ENCODE assay signal across 16 cellular contexts in genomic region chr14:54207991-54208520, GRCh38.
DNase-seq lines count a peak whose midpoint lies in the region; ATAC-seq and TF ChIP-seq lines count a peak whose summit lies in the region.
"Had no signal": no experiment of that assay in that cellular context is flagged by ENCODE, and none has a peak within 500 bp of the region (broad histone marks: within the 10 kb centered on the region; RNA-seq: fewer than 3 reads in every experiment).

No MANE protein-coding gene starts in this region.

- CTCF ChIA-PET in HCT116 (lab: Charles Lee), result interaction anchor here (0.7 kb wide), 1 partner anchor 33 kb away, joined by 3 read pairs; no protein-coding TSS in a partner anchor

- peak overlapping the region; percentile 53; the same call in 1 of the 2 replicates for H3K27ac ChIP-seq in HCT116 (ENCODE audit: low read depth, low read length)
- H3K27ac ChIP-seq: PC-9, SJSA1 had no signal

- in situ Hi-C loops in astrocyte of the spinal cord (cut with HindIII; ENCODE audit: low sequenced_read_pairs), result no loop called here

- H3K9me2 ChIP-seq in HCT116 (ENCODE audit: insufficient read depth), result no peaks in the 10 kb centered on the region

- H3K9me3 ChIP-seq in HCT116 (ENCODE audit: control insufficient read depth in 1 of 2, insufficient read depth in 1 of 2, low read depth in 1 of 2, low read length in 2 of 2), result no peaks in the 10 kb centered on the region
- H3K9me3 ChIP-seq: SJSA1 had no signal

- H3K4me2 ChIP-seq in HCT116 (ENCODE audit: low read length), result no peak overlapping the region
- H3K4me2 ChIP-seq: PC-9 had no signal

- H4K20me1 ChIP-seq in HCT116 (ENCODE audit: insufficient read depth), result no peaks in the 10 kb centered on the region

- H2AFZ ChIP-seq in HCT116 (ENCODE audit: low read depth, low read length, poor library complexity, severe bottlenecking), result no peak overlapping the region
- H2AFZ ChIP-seq: PC-9 had no signal

- ATAC-seq in HCT116 (no peak), GM18909 (IDR thresholded peaks at IDR 0.05; ENCODE audit: poor library complexity, unreplicated experiment) (no peak)
- ATAC-seq: K562 had no signal

- no peak overlapping the region for H3K4me3 ChIP-seq in HCT116 (replicated peaks in 1 of 2; ENCODE audit: low read depth in 1 of 2, low read length in 2 of 2)
- H3K4me3 ChIP-seq in astrocyte of the spinal cord (ENCODE audit: low read depth, low read length), result no peak overlapping the region
- H3K4me3 ChIP-seq: K562, PC-9, SJSA1 had no signal

- H3K27me3 ChIP-seq in HCT116 (ENCODE audit: insufficient read depth, low read length), result no peaks in the 10 kb centered on the region
- H3K27me3 ChIP-seq: SJSA1 had no signal

- no peaks in the 10 kb centered on the region for H3K36me3 Mint-ChIP-seq in osteocyte (ENCODE audit: unreplicated experiment)
- H3K36me3 Mint-ChIP-seq in activated T-cell treated with anti-CD3 and anti-CD28 coated beads, Interleukin-2, amount 50 U/mL, for 24 hours (ENCODE audit: low read depth), result no peaks in the 10 kb centered on the region

- RAD21 ChIA-PET in HCT116 (lab: Charles Lee; ENCODE audit: low non-redundant PET in 1 of 2, low total read pairs in 2 of 2, uncharacterized antibody in 2 of 2, unreplicated experiment in 2 of 2), result no interaction called here

- no peak for TF ChIP-seq RAD21 in HCT116 (IDR thresholded peaks at IDR 0.05; ENCODE audit: low read depth)

- H3K4me3 Mint-ChIP-seq in osteocyte (ENCODE audit: unreplicated experiment), result peak overlapping the region; percentile 6
- H3K4me3 Mint-ChIP-seq in activated T-cell treated with anti-CD3 and anti-CD28 coated beads, Interleukin-2, amount 50 U/mL, for 24 hours, result no peak overlapping the region

- TF ChIP-seq CTCF in HCT116 (IDR thresholded peaks at IDR 0.05 in 2 of 3, conservative IDR thresholded peaks at IDR 0.05 in 1 of 3; ENCODE audit: borderline replicate concordance in 1 of 3, insufficient read depth in 1 of 3, low read depth in 2 of 3, low read length in 2 of 3) (no peak), astrocyte of the spinal cord (IDR thresholded peaks at IDR 0.05; ENCODE audit: low read depth, low read length) (no peak), osteocyte (IDR thresholded peaks at IDR 0.05) (no peak)

- no peak for DNase-seq in HCT116 (ENCODE audit: low read depth, low spot score)
- peak; percentile 33 for DNase-seq in astrocyte of the spinal cord (ENCODE audit: low read depth, low spot score)
- peak; percentile 31 for DNase-seq in left kidney (ENCODE audit: low read depth, low spot score)
- no peak for DNase-seq in osteocyte (ENCODE audit: extremely low spot score, unreplicated experiment)
- DNase-seq in activated T-cell treated with anti-CD3 and anti-CD28 coated beads, Interleukin-2, amount 50 U/mL, for 24 hours, result no peak
- DNase-seq in cerebellum (ENCODE audit: low spot score), result no peak
- DNase-seq: AML-193, COR-L47, NCI-H1436, NCI-H2029, NCI-H2171, NCI-H69, PC-9 had no signal

- no peak overlapping the region for H3K9ac ChIP-seq in HCT116 (ENCODE audit: low read length)

- POLR2A ChIA-PET in HCT116 (lab: Charles Lee), result no interaction called here

- peaks cover 54% of the 10 kb centered on the region for H3K4me1 Mint-ChIP-seq in osteocyte (ENCODE audit: unreplicated experiment)
- H3K4me1 Mint-ChIP-seq in activated T-cell treated with anti-CD3 and anti-CD28 coated beads, Interleukin-2, amount 50 U/mL, for 24 hours (ENCODE audit: low read depth), result no peaks in the 10 kb centered on the region

- H3K27ac Mint-ChIP-seq in osteocyte (ENCODE audit: unreplicated experiment), result peak overlapping the region; percentile 40
- H3K27ac Mint-ChIP-seq in activated T-cell treated with anti-CD3 and anti-CD28 coated beads, Interleukin-2, amount 50 U/mL, for 24 hours, result no peak overlapping the region

- intact Hi-C loops in HCT116 (cut with micrococcal nuclease), result no loop called here

- H3K79me2 ChIP-seq in HCT116 (ENCODE audit: insufficient read depth, low read length), result no peaks in the 10 kb centered on the region

- no peaks in the 10 kb centered on the region for H3K36me3 ChIP-seq in HCT116 (ENCODE audit: control insufficient read depth in 1 of 2, insufficient read depth in 2 of 2, low read length in 2 of 2)
- H3K36me3 ChIP-seq: SJSA1 had no signal

- H3K27me3 Mint-ChIP-seq in osteocyte (ENCODE audit: unreplicated experiment), result no peaks in the 10 kb centered on the region
- peaks cover 19% of the 10 kb centered on the region for H3K27me3 Mint-ChIP-seq in activated T-cell treated with anti-CD3 and anti-CD28 coated beads, Interleukin-2, amount 50 U/mL, for 24 hours

- peaks cover 3% of the 10 kb centered on the region for H3K9me3 Mint-ChIP-seq in osteocyte (ENCODE audit: unreplicated experiment)
- H3K9me3 Mint-ChIP-seq in activated T-cell treated with anti-CD3 and anti-CD28 coated beads, Interleukin-2, amount 50 U/mL, for 24 hours, result no peaks in the 10 kb centered on the region

- no peak for TF ChIP-seq POLR2A in HCT116 (IDR thresholded peaks at IDR 0.05; ENCODE audit: borderline replicate concordance, extremely low read depth, insufficient read depth, insufficient read length)

- peaks cover 33 to 38% of the 10 kb centered on the region in 2 experiments for H3K4me1 ChIP-seq in HCT116 (ENCODE audit: control insufficient read depth in 1 of 2, insufficient read depth in 2 of 2, low read length in 2 of 2)

- BruUV-seq in HCT116 (replicated peaks; lab: Mats Ljungman, UMichigan), result no TSS peak

TF ChIP-seq in HCT116, 20 proteins besides CTCF, POLR2A, EP300 and RAD21:
- TF ChIP-seq FOSL1 (IDR thresholded peaks at IDR 0.05; ENCODE audit: low read depth) (no peak), CBX3 (IDR thresholded peaks at IDR 0.05; ENCODE audit: low read depth) (no peak), REST (IDR thresholded peaks at IDR 0.05; ENCODE audit: low read depth) (no peak), CEBPB (IDR thresholded peaks at IDR 0.05; ENCODE audit: low read depth) (no peak), SIN3A (IDR thresholded peaks at IDR 0.05; ENCODE audit: low read depth) (no peak), EGR1 (IDR thresholded peaks at IDR 0.05; ENCODE audit: low read depth) (no peak), JUND (IDR thresholded peaks at IDR 0.05) (no peak), EZH2phosphoT487 (IDR thresholded peaks at IDR 0.05; ENCODE audit: borderline replicate concordance) (no peak)
- TF ChIP-seq, protein P1, sequence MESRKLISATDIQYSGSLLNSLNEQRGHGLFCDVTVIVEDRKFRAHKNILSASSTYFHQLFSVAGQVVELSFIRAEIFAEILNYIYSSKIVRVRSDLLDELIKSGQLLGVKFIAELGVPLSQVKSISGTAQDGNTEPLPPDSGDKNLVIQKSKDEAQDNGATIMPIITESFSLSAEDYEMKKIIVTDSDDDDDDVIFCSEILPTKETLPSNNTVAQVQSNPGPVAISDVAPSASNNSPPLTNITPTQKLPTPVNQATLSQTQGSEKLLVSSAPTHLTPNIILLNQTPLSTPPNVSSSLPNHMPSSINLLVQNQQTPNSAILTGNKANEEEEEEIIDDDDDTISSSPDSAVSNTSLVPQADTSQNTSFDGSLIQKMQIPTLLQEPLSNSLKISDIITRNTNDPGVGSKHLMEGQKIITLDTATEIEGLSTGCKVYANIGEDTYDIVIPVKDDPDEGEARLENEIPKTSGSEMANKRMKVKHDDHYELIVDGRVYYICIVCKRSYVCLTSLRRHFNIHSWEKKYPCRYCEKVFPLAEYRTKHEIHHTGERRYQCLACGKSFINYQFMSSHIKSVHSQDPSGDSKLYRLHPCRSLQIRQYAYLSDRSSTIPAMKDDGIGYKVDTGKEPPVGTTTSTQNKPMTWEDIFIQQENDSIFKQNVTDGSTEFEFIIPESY (IDR thresholded peaks at IDR 0.05; ENCODE audit: extremely low read depth, insufficient replicate concordance, low read length), result no peak

Comparison
In these comparisons a context has a peak if more than half of its experiments do, and no peak if none do; other contexts are left out.
1. DNase-seq: peak in astrocyte of the spinal cord (single experiment) and left kidney (single experiment); none in HCT116 (single experiment), osteocyte (single experiment), activated T-cell treated with anti-CD3 and anti-CD28 coated beads, Interleukin-2, amount 50 U/mL, for 24 hours (single experiment) and cerebellum (single experiment).